ENCODE assay signal across 10 cellular contexts in the genomic region with DNA sequence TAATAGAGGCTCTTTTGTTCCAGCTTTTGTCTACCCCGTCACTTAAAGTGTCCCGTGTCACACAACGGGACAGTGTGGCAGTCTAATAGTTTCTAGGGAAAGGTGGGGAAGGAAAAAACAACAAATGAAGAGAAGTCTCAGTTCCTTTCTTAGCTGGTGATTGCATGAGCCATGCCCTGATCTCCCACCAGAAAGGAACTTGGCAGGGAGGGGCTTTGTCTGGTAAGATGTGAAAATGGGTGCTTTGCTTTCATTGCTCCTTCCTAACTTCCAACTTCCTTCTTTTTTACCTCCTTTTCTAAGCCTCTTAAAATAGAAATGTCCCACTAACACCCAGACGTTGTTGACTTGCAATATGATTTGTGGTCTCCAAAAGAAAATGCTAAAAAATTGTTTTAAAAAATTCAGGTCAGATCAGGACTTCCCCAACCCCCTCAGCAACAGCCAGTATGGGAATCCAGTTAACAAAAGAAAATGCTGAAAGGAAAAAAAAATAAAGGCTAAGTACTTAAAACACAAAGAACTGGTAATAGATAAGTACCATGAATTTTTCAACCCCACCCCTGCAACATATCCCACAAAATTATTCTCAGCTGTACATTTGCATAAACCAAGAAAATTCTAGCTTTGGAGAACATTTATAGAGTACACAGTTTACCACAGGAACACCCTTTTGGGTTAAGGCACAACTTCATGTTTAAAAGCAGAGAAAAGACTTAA.
DNase-seq lines count a peak whose midpoint lies in the region; ATAC-seq and TF ChIP-seq lines count a peak whose summit lies in the region.
"Had no signal": no experiment of that assay in that cellular context is flagged by ENCODE, and none has a peak within 500 bp of the region (broad histone marks: within the 10 kb centered on the region; RNA-seq: fewer than 3 reads in every experiment).

No MANE protein-coding gene starts in this region.

- TF ChIP-seq CTCF in tibial artery (IDR thresholded peaks at IDR 0.05) = no peak

- no peak overlapping the region for H3K14ac ChIP-seq in neuronal stem cell (ENCODE audit: low read length)

- H2AK5ac ChIP-seq in neuronal stem cell (ENCODE audit: low read depth, low read length) = no peak overlapping the region

- no peaks in the 10 kb centered on the region for H3K79me1 ChIP-seq in neuronal stem cell (ENCODE audit: low read depth, low read length)

- H3K9me3 Mint-ChIP-seq in activated T-cell treated with anti-CD3 and anti-CD28 coated beads, Interleukin-2, amount 50 U/mL, for 72 hours = peaks cover 0 to under 1% of the 10 kb centered on the region in 2 donors

- H3K4me3 Mint-ChIP-seq in activated T-cell treated with anti-CD3 and anti-CD28 coated beads, Interleukin-2, amount 50 U/mL, for 72 hours = peak overlapping the region; percentile 78 to 90

- no peak overlapping the region for H4K8ac ChIP-seq in neuronal stem cell (ENCODE audit: low read depth, low read length)

- no peak overlapping the region for H4K91ac ChIP-seq in neuronal stem cell (ENCODE audit: low read depth, low read length, poor library complexity)

- no peak overlapping the region for H3K4me3 ChIP-seq in tibial artery
- H3K4me3 ChIP-seq in neuronal stem cell (ENCODE audit: low read length in 2 of 2) = no peak overlapping the region

- H3K36me3 Mint-ChIP-seq in activated T-cell treated with anti-CD3 and anti-CD28 coated beads, Interleukin-2, amount 50 U/mL, for 72 hours (ENCODE audit: insufficient read depth in 2 of 2) = peaks cover 9 to 18% of the 10 kb centered on the region in 2 donors
- H3K36me3 Mint-ChIP-seq: activated naive CD4-positive, alpha-beta T cell treated with anti-CD3 and anti-CD28 coated beads, Interleukin-2, amount 50 U/mL, for 24 hours had no signal

- no peak overlapping the region for H3K9ac ChIP-seq in neuronal stem cell (ENCODE audit: low read depth, low read length, poor library complexity)

- no peak overlapping the region for H3K18ac ChIP-seq in neuronal stem cell (ENCODE audit: low read length)

- H3K23ac ChIP-seq in neuronal stem cell (ENCODE audit: low read depth, low read length, poor library complexity) = no peak overlapping the region

- H3K4ac ChIP-seq in neuronal stem cell (ENCODE audit: low read length) = no peak overlapping the region

- intact Hi-C loops in tibial artery (cut with DNase I; ENCODE audit: low total_unique reads) = no loop called here

- ATAC-seq in activated T-cell treated with anti-CD3 and anti-CD28 coated beads, Interleukin-2, amount 50 U/mL, for 72 hours (replicated peaks in 1 of 2) = no peak
- no peak for ATAC-seq in HG02759 (IDR thresholded peaks at IDR 0.05; ENCODE audit: unreplicated experiment)

- H3K4me1 ChIP-seq in tibial artery (peaks cover 0 to 22% (median 12%) of the 10 kb centered on the region in 4 donors), neuronal stem cell (ENCODE audit: control insufficient read depth in 2 of 2, insufficient read depth in 1 of 2, low read depth in 1 of 2, low read length in 2 of 2) (peaks cover 0 to 1% of the 10 kb centered on the region in 2 donors)

- H3K4me1 Mint-ChIP-seq in activated T-cell treated with anti-CD3 and anti-CD28 coated beads, Interleukin-2, amount 50 U/mL, for 72 hours (ENCODE audit: low read depth) = peaks cover 60% of the 10 kb centered on the region

- H3K27me3 ChIP-seq in tibial artery (no peaks in the 10 kb centered on the region), neuronal stem cell (ENCODE audit: control insufficient read depth in 3 of 3, insufficient read depth in 3 of 3, low read depth in 1 of 3, low read length in 3 of 3) (no peaks in the 10 kb centered on the region)

- no peak overlapping the region for H2BK120ac ChIP-seq in neuronal stem cell (ENCODE audit: low read depth, low read length)

- H3K27me3 Mint-ChIP-seq in activated T-cell treated with anti-CD3 and anti-CD28 coated beads, Interleukin-2, amount 50 U/mL, for 72 hours (ENCODE audit: low read depth) = peaks cover 15% of the 10 kb centered on the region

- no peak for DNase-seq in activated T-cell treated with anti-CD3 and anti-CD28 coated beads, Interleukin-2, amount 50 U/mL, for 72 hours
- no peak for DNase-seq in activated T-cell treated with anti-CD3 and anti-CD28 coated beads, Interleukin-2, amount 50 U/mL, for 1 hour
- peak; percentile 68 for DNase-seq in SKM-1 treated with dmso at 0.1 percent for 144 hours (lab: John Stamatoyannopoulos, UW; ENCODE audit: unreplicated experiment)
- DNase-seq in globus pallidus (ENCODE audit: low spot score) = peak; percentile 35
- no peak for DNase-seq in tibial artery
- DNase-seq in neuronal stem cell (ENCODE audit: low spot score) = no peak
- no peak for DNase-seq in nucleus accumbens (lab: John Stamatoyannopoulos, UW)
- DNase-seq: stimulated activated CD8-positive, alpha-beta memory T cell treated with anti-CD3 and anti-CD28 coated beads, Interleukin-4, amount 100 ng/mL, for 48 hours had no signal

- H3K9me3 ChIP-seq in tibial artery = no peaks in the 10 kb centered on the region
- no peaks in the 10 kb centered on the region for H3K9me3 ChIP-seq in neuronal stem cell (replicated peaks in 1 of 2; ENCODE audit: control insufficient read depth in 2 of 2, insufficient read depth in 1 of 2, low read depth in 1 of 2, low read length in 2 of 2)

- H3K36me3 ChIP-seq in tibial artery (no peaks in the 10 kb centered on the region), neuronal stem cell (replicated peaks in 1 of 2; ENCODE audit: control insufficient read depth in 2 of 2, insufficient read depth in 2 of 2, low read length in 2 of 2) (no peaks in the 10 kb centered on the region)

- no peak overlapping the region for H2BK12ac ChIP-seq in neuronal stem cell (ENCODE audit: low read length)

- WGBS in neuronal stem cell (ENCODE audit: extremely low coverage in 2 of 2, insufficient read length in 2 of 2, insufficient replicate concordance in 1 of 2), 2 donors = no CpG with 5 or more reads among the region's 4 CpGs

- H3K27ac Mint-ChIP-seq in activated T-cell treated with anti-CD3 and anti-CD28 coated beads, Interleukin-2, amount 50 U/mL, for 72 hours = peak overlapping the region; percentile 65

- no peak overlapping the region for H2BK5ac ChIP-seq in neuronal stem cell (ENCODE audit: low read length)

- no peak overlapping the region for H2BK15ac ChIP-seq in neuronal stem cell (ENCODE audit: low read length)

- H2AFZ ChIP-seq in neuronal stem cell (ENCODE audit: low read length) = no peak overlapping the region

- H3K4me2 ChIP-seq in neuronal stem cell (ENCODE audit: insufficient read depth, low read length, poor library complexity, severe bottlenecking) = no peak overlapping the region

- H3K27ac ChIP-seq in tibial artery = peak overlapping the region; percentile 45 to 53
- no peak overlapping the region for H3K27ac ChIP-seq in neuronal stem cell (replicated peaks; ENCODE audit: low read length)

Comparison
In these comparisons a context has a peak if more than half of its experiments do, and no peak if none do; other contexts are left out.
1. DNase-seq: peak in SKM-1 treated with dmso at 0.1 percent for 144 hours (single experiment) and globus pallidus (single experiment); none in activated T-cell treated with anti-CD3 and anti-CD28 coated beads, Interleukin-2, amount 50 U/mL, for 72 hours (0 of 2), activated T-cell treated with anti-CD3 and anti-CD28 coated beads, Interleukin-2, amount 50 U/mL, for 1 hour (single experiment), tibial artery (0 of 2), neuronal stem cell (single experiment) and nucleus accumbens (0 of 56).